27 cellular contexts compared by ENCODE assay signal in the genomic region with DNA sequence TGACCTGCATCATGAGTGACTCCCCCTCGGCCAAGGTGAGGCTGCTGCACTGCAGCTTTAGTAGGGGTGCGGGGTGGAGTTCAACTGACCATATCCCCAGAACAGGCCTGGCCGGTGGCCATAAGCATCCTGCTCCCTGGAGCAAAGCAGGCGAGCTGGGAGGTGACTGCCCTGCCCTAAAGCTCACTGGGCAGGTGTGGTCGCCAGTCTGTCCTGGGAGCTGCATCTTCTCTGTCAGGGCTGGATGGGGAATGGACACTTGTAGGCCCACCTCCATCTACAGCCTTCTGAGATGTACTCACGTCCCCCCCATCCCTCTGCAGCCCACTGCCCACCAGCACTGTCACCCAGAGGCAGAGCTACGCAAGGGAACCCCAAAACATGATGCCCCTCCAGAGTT.
"Had no signal": no experiment of that assay in that cellular context is flagged by ENCODE, and none has a peak within 500 bp of the region (broad histone marks: within the 10 kb centered on the region; RNA-seq: fewer than 3 reads in every experiment).

No MANE protein-coding gene starts in this region.

- DNase-seq: hypothalamus; immature natural killer cell; left cardiac atrium; mammary epithelial cell; mesenchymal stem cell; naive thymus-derived CD8-positive, alpha-beta T cell; retina; stimulated activated CD4-positive, alpha-beta T cell treated with anti-CD3 and anti-CD28 coated beads, Interleukin-1b, Interleukin-23, amount 100 ng/mL, for 48 hours; stimulated activated CD4-positive, alpha-beta T cell treated with anti-CD3 and anti-CD28 coated beads, Interleukin-2, amount 100 ng/mL, for 48 hours; stimulated activated CD4-positive, alpha-beta T cell treated with anti-CD3 and anti-CD28 coated beads, Interleukin-4, amount 100 ng/mL, for 4 hours; stimulated activated CD8-positive, alpha-beta memory T cell treated with anti-CD3 and anti-CD28 coated beads, Interleukin-4, amount 100 ng/mL, for 48 hours; stimulated activated naive B cell treated with anti-CD40 and anti-IgM and Interleukin-4, amounts not matched to agents 10 μg/mL and 1 μg/mL and 100 μg/mL, for 72 hours; stimulated activated naive CD8-positive, alpha-beta T cell treated with anti-CD3 and anti-CD28 coated beads, Interleukin-15, Interleukin-2, amounts not matched to agents 100 U/mL and 50 U/mL, for 24 hours; stomach; testis; thyroid gland; transverse colon; upper lobe of left lung had no signal

- H3K27ac Mint-ChIP-seq: nephron had no signal

- ATAC-seq: heart left ventricle; left cardiac atrium; left lobe of liver; naive thymus-derived CD8-positive, alpha-beta T cell; pancreas; right lobe of liver; stimulated activated naive B cell treated with anti-CD40 and anti-IgM and Interleukin-4, amounts not matched to agents 10 μg/mL and 1 μg/mL and 100 μg/mL, for 72 hours; stimulated activated naive CD8-positive, alpha-beta T cell treated with anti-CD3 and anti-CD28 coated beads, Interleukin-15, Interleukin-2, amounts not matched to agents 100 U/mL and 50 U/mL, for 24 hours had no signal

- H3K4me1 Mint-ChIP-seq: nephron, neural crest cell had no signal

- H3K27me3 Mint-ChIP-seq: naive thymus-derived CD8-positive, alpha-beta T cell; stimulated activated naive B cell treated with anti-CD40 and anti-IgM and Interleukin-4, amounts not matched to agents 10 μg/mL and 1 μg/mL and 100 μg/mL, for 72 hours had no signal

- H3K4me2 ChIP-seq: smooth muscle cell had no signal

- H3K9me3 ChIP-seq: heart left ventricle, pancreas, prostate gland, right lobe of liver, stomach, testis, thyroid gland, transverse colon, upper lobe of left lung, vagina had no signal

- H3K36me3 ChIP-seq: prostate gland, right lobe of liver, thyroid gland, transverse colon had no signal

- H3K27ac ChIP-seq: heart left ventricle, pancreas, prostate gland, right lobe of liver, stomach, testis, thyroid gland, transverse colon, upper lobe of left lung, vagina had no signal

- H3K4me3 ChIP-seq: heart left ventricle, pancreas, prostate gland, right lobe of liver, smooth muscle cell, stomach, testis, thyroid gland, transverse colon, upper lobe of left lung, vagina had no signal

- H3K9me3 Mint-ChIP-seq: immature natural killer cell; naive thymus-derived CD8-positive, alpha-beta T cell; nephron; neural crest cell; stimulated activated naive B cell treated with anti-CD40 and anti-IgM and Interleukin-4, amounts not matched to agents 10 μg/mL and 1 μg/mL and 100 μg/mL, for 72 hours had no signal

- H3K27me3 ChIP-seq: heart left ventricle, pancreas, right lobe of liver, stomach, testis, thyroid gland, transverse colon, upper lobe of left lung, vagina had no signal

- H3K4me3 Mint-ChIP-seq: immature natural killer cell; naive thymus-derived CD8-positive, alpha-beta T cell; nephron; neural crest cell; stimulated activated naive B cell treated with anti-CD40 and anti-IgM and Interleukin-4, amounts not matched to agents 10 μg/mL and 1 μg/mL and 100 μg/mL, for 72 hours had no signal

- H3K4me1 ChIP-seq: pancreas, prostate gland, testis had no signal

- H3K36me3 Mint-ChIP-seq: naive thymus-derived CD8-positive, alpha-beta T cell had no signal
